In genomic region chr16:28548306-28548802, GRCh38 we compare ENCODE assay signal across 30 cellular contexts. TPM values are rescaled to one million over a fixed set of nuclear protein-coding genes. Genes with fewer than 3 reads are reported as not detected.
"Had no signal": no experiment of that assay in that cellular context is flagged by ENCODE, and none has a peak within 500 bp of the region (broad histone marks: within the 10 kb centered on the region; RNA-seq: fewer than 3 reads in every experiment).

No MANE protein-coding gene starts in this region.

- H3K36me3 ChIP-seq: colonic mucosa, gastrocnemius medialis, neutrophil, stomach, tibial artery, upper lobe of left lung had no signal

- DNase-seq: colonic mucosa; effector CD8-positive, alpha-beta T cell; endodermal cell; foreskin fibroblast; gastrocnemius medialis; head of caudate nucleus; natural killer cell; stimulated activated CD4-positive, alpha-beta T cell treated with anti-CD3 and anti-CD28 coated beads, Interleukin-12 subunit alpha, Interleukin-12 subunit beta, amount 100 ng/mL, for 4 hours; stimulated activated CD4-positive, alpha-beta T cell treated with anti-CD3 and anti-CD28 coated beads, Interleukin-1b, Interleukin-23, amount 100 ng/mL, for 48 hours; stimulated activated CD4-positive, alpha-beta T cell treated with anti-CD3 and anti-CD28 coated beads, Interleukin-4, amount 100 ng/mL, for 24 hours; stimulated activated naive CD4-positive, alpha-beta T cell treated with Interleukin-2 at 50 U/mL for 16 hours; stomach; tibial artery; upper lobe of left lung had no signal

- H3K9ac ChIP-seq: parathyroid adenoma had no signal

- H3K27me3 ChIP-seq: colonic mucosa, gastrocnemius medialis, upper lobe of left lung had no signal

- H3K4me1 ChIP-seq: colonic mucosa, parathyroid adenoma had no signal

- H3K4me3 ChIP-seq: colonic mucosa, gastrocnemius medialis, lung, smooth muscle cell, stomach, tibial artery, upper lobe of left lung had no signal

- H2AFZ ChIP-seq: parathyroid adenoma had no signal

- H3K9me3 ChIP-seq: colonic mucosa, gastrocnemius medialis, neutrophil, stomach, tibial artery, upper lobe of left lung had no signal

- H3K27ac ChIP-seq: colonic mucosa, epithelial cell of prostate, gastrocnemius medialis, neutrophil, parathyroid adenoma, stomach, tibial artery, upper lobe of left lung had no signal

- ATAC-seq: gastrocnemius medialis; left lobe of liver; natural killer cell; sciatic nerve; stimulated activated effector memory CD8-positive, alpha-beta T cell treated with anti-CD3 and anti-CD28 coated beads, Interleukin-12 subunit alpha, Interleukin-12 subunit beta, amount 100 ng/mL, for 72 hours had no signal

- H3K4me2 ChIP-seq: smooth muscle cell had no signal

RNA-seq across cellular contexts. Expression of gene NUPR1, which starts 9.6 kb away (rescaled TPM):
- total RNA-seq: endodermal cell, natural killer cell, progenitor cell of endocrine pancreas had no signal
- polyA plus RNA-seq: neural cell had no signal

RNA-seq across cellular contexts. Expression of gene IL27, which starts 41.7 kb away (rescaled TPM):
- total RNA-seq: colonic mucosa, endodermal cell, esophagus mucosa, gastrocnemius medialis, glomerular endothelial cell, mononuclear cell, natural killer cell, progenitor cell of endocrine pancreas, sciatic nerve, smooth muscle cell, stomach, subcutaneous adipose tissue, temporal lobe had no signal
- polyA plus RNA-seq: keratinocyte, neural cell, smooth muscle cell had no signal

RNA-seq across cellular contexts. Expression of gene SULT1A2, which starts 48.5 kb away (rescaled TPM):
- total RNA-seq: glomerular endothelial cell, smooth muscle cell had no signal
- polyA plus RNA-seq: keratinocyte, neural cell, smooth muscle cell had no signal

RNA-seq across cellular contexts. Expression of gene APOBR, which starts 53.9 kb away (rescaled TPM):
- total RNA-seq: endodermal cell, glomerular endothelial cell, smooth muscle cell had no signal
- polyA plus RNA-seq: neural cell, smooth muscle cell had no signal
